ENCODE assay signal across 8 cellular contexts in genomic region chr12:102120564-102120873, GRCh38. TPM values are rescaled to one million over a fixed set of nuclear protein-coding genes. Genes with fewer than 3 reads are reported as not detected.
DNase-seq lines count a peak whose midpoint lies in the region; ATAC-seq and TF ChIP-seq lines count a peak whose summit lies in the region.

No MANE protein-coding gene starts in this region.

- H3K27ac ChIP-seq in Peyer's patch, result peak overlapping the region in 1 of 4 donors; percentile 85

- H3K27me3 ChIP-seq in Peyer's patch, result no peaks in the 10 kb centered on the region

- DNase-seq in Peyer's patch, result no peak
- DNase-seq in fibroblast of the aortic adventitia (ENCODE audit: low read depth), result no peak
- DNase-seq in skeletal muscle cell (ENCODE audit: low read depth), result no peak
- DNase-seq in putamen (ENCODE audit: low spot score), result no peak
- no peak for DNase-seq in NCI-H524 (lab: John Stamatoyannopoulos, UW)
- no peak for DNase-seq in hypothalamus (lab: John Stamatoyannopoulos, UW)
- no peak for DNase-seq in C1 segment of cervical spinal cord (lab: John Stamatoyannopoulos, UW)

- no peak for TF ChIP-seq CTCF in Peyer's patch (IDR thresholded peaks at IDR 0.05)
- TF ChIP-seq CTCF in fibroblast of the aortic adventitia (IDR thresholded peaks at IDR 0.05; ENCODE audit: insufficient read depth, low read length), result no peak

- H3K4me1 ChIP-seq in Peyer's patch, result peaks cover 0 to 9% (median 0%) of the 10 kb centered on the region in 4 donors

- no peak for TF ChIP-seq POLR2A in Peyer's patch (IDR thresholded peaks at IDR 0.05)

- peak; percentile 1 for ATAC-seq in GM21723 (IDR thresholded peaks at IDR 0.05; ENCODE audit: unreplicated experiment)

- peaks cover 0 to 7% (median 0%) of the 10 kb centered on the region in 3 donors for H3K36me3 ChIP-seq in Peyer's patch

- H3K9me3 ChIP-seq in Peyer's patch, result no peaks in the 10 kb centered on the region

- peak overlapping the region; percentile 58 to 92 (median 81) for H3K4me3 ChIP-seq in Peyer's patch
- H3K4me3 ChIP-seq in fibroblast of the aortic adventitia (ENCODE audit: low read depth, low read length), result peak overlapping the region; percentile 86
- peak overlapping the region; percentile 79 for H3K4me3 ChIP-seq in skeletal muscle cell (ENCODE audit: low read depth, low read length)

RNA-seq across cellular contexts. Expression of gene PARPBP, which starts 0.5 kb away (rescaled TPM):
- total RNA-seq in Peyer's patch (1 to 10 TPM; 2.6 to 4.2 (median 3.5) TPM), fibroblast of the aortic adventitia (ENCODE audit: low replicate concordance) (4.1 and 15.8 TPM in 2 replicates)

RNA-seq across cellular contexts. Expression of gene NUP37, which starts 0.6 kb away (rescaled TPM):
- total RNA-seq in Peyer's patch, result 10 to 100 TPM in 2 of 4 donors, 1 to 10 TPM in 2; 5.5 to 23.2 (median 12.6) TPM
- 29.8 and 36.2 TPM in 2 replicates for total RNA-seq in fibroblast of the aortic adventitia (ENCODE audit: low replicate concordance)

RNA-seq across cellular contexts. Expression of gene WASHC3, which starts 58.7 kb away (rescaled TPM):
- total RNA-seq in Peyer's patch (10 to 100 TPM; 35.7 to 80.9 (median 47.0) TPM), fibroblast of the aortic adventitia (ENCODE audit: low replicate concordance) (58.5 and 141 TPM in 2 replicates)
